18 cellular contexts compared by ENCODE assay signal in genomic region chr3:72753495-72753894, GRCh38.
DNase-seq lines count a peak whose midpoint lies in the region; ATAC-seq and TF ChIP-seq lines count a peak whose summit lies in the region.
"Had no signal": no experiment of that assay in that cellular context is flagged by ENCODE, and none has a peak within 500 bp of the region (broad histone marks: within the 10 kb centered on the region; RNA-seq: fewer than 3 reads in every experiment).

No MANE protein-coding gene starts in this region.

- H3K9me3 ChIP-seq in tibial nerve, result no peaks in the 10 kb centered on the region
- H3K9me3 ChIP-seq: HAP-1 had no signal

- H3K27me3 ChIP-seq in tibial nerve, result no peaks in the 10 kb centered on the region

- no peak overlapping the region for H3K4me3 Mint-ChIP-seq in nephron

- H3K27ac ChIP-seq in tibial nerve, result no peak overlapping the region
- H3K27ac ChIP-seq: BLaER1 treated with 17β-estradiol and CSF1 and Interleukin-3, amounts not matched to agents 10 nM and 100 nM had no signal

- no peak for TF ChIP-seq POLR2A in tibial nerve (IDR thresholded peaks at IDR 0.05)

- peaks cover 24% of the 10 kb centered on the region for H3K4me1 Mint-ChIP-seq in nephron

- peaks cover 0 to 16% (median 0%) of the 10 kb centered on the region in 3 donors for H3K36me3 ChIP-seq in tibial nerve
- H3K36me3 ChIP-seq: HAP-1 had no signal

- in situ Hi-C loops in Caki2 (cut with HindIII; ENCODE audit: low pct_unique_long_range_greater_than_20kb, low sequenced_read_pairs) (no loop called here), GM13976 (cut with MboI; ENCODE audit: low sequenced_read_pairs, unreplicated experiment) (no loop called here)

- H3K27ac Mint-ChIP-seq in nephron, result peak overlapping the region; percentile 44 to 64 (median 61)
- H3K27ac Mint-ChIP-seq: IgD-negative memory B cell had no signal

- H3K4me3 ChIP-seq in tibial nerve, result no peak overlapping the region
- H3K4me3 ChIP-seq: BLaER1 treated with 17β-estradiol and CSF1 and Interleukin-3, amounts not matched to agents 10 nM and 100 nM; HAP-1 had no signal

- ATAC-seq in left colon (peak; percentile 91), HG02678 (IDR thresholded peaks at IDR 0.05; ENCODE audit: unreplicated experiment) (no peak)
- ATAC-seq: Panc1 had no signal

- peaks cover 7% of the 10 kb centered on the region for H3K36me3 Mint-ChIP-seq in nephron (ENCODE audit: low read depth)

- no peak for TF ChIP-seq EP300 in tibial nerve (IDR thresholded peaks at IDR 0.05)

- WGBS in tibial nerve, 2 donors, result 92 to 95% methylated on average over 5 of the region's 5 CpGs

- peaks cover 3% of the 10 kb centered on the region for H3K9me3 Mint-ChIP-seq in nephron
- H3K9me3 Mint-ChIP-seq: IgD-negative memory B cell had no signal

- DNase-seq in Caki2 (ENCODE audit: low read depth), result peak; percentile 60
- DNase-seq in SW480 (ENCODE audit: low spot score), result peak; percentile 27
- DNase-seq in left colon, result peak; percentile 36 to 42
- no peak for DNase-seq in tibial nerve (ENCODE audit: low spot score in 2 of 2)
- DNase-seq in GM13976 (ENCODE audit: low spot score), result no peak
- DNase-seq: COR-L47, DMS79 treated with DMSO at 0.1 percent for 48 hours, NCI-H1417 treated with DMSO at 0.1 percent for 48 hours, NCI-H2029, NCI-H226, NCI-H69, SHP77 treated with DMSO at 0.1 percent for 48 hours had no signal

- H3K27me3 Mint-ChIP-seq in nephron (ENCODE audit: low read depth), result peaks cover 3% of the 10 kb centered on the region

- intact Hi-C loops in left colon (cut with DNase I, micrococcal nuclease), result no loop called here

- TF ChIP-seq CTCF in nephron (IDR thresholded peaks at IDR 0.05; ENCODE audit: unreplicated experiment in 3 of 3), result no peak
- TF ChIP-seq CTCF in tibial nerve (IDR thresholded peaks at IDR 0.05), result no peak
- no peak for TF ChIP-seq CTCF in GM13976 (IDR thresholded peaks at IDR 0.05; ENCODE audit: borderline replicate concordance, control extremely low read depth, extremely low read depth, insufficient read depth, missing control alignments)

- H3K4me1 ChIP-seq in tibial nerve, result peaks cover 0 to 6% (median 0%) of the 10 kb centered on the region in 4 donors
- H3K4me1 ChIP-seq: HAP-1 had no signal

Comparison
In these comparisons a context has a peak if more than half of its experiments do, and no peak if none do; other contexts are left out.
1. DNase-seq: peak in Caki2 (single experiment), SW480 (single experiment) and left colon (2 of 2); none in tibial nerve (0 of 2) and GM13976 (single experiment).